In genomic region chr7:2152646-2153045, GRCh38 we compare ENCODE assay signal across 27 cellular contexts.
"Had no signal": no experiment of that assay in that cellular context is flagged by ENCODE, and none has a peak within 500 bp of the region (broad histone marks: within the 10 kb centered on the region; RNA-seq: fewer than 3 reads in every experiment).

No MANE protein-coding gene starts in this region.

- H3K27ac Mint-ChIP-seq: activated CD4-positive, alpha-beta memory T cell treated with anti-CD3 and anti-CD28 coated beads for 36 hours; activated CD4-positive, alpha-beta T cell treated with anti-CD3 and anti-CD28 coated beads, Interleukin-2, amount 10 ng/mL, durations not matched to agents 7 days and 5 days; activated naive CD8-positive, alpha-beta T cell treated with anti-CD3 and anti-CD28 coated beads, Interleukin-2, amount 50 U/mL, for 24 hours; brain; T-cell had no signal

- DNase-seq: activated CD4-positive, alpha-beta memory T cell treated with anti-CD3 and anti-CD28 coated beads for 36 hours; activated CD4-positive, alpha-beta T cell treated with anti-CD3 and anti-CD28 coated beads, Interleukin-2, amount 10 ng/mL, durations not matched to agents 7 days and 5 days; activated CD4-positive, CD25-positive, alpha-beta regulatory T cell; activated CD8-positive, alpha-beta memory T cell treated with anti-CD3 and anti-CD28 coated beads for 24 hours; activated effector memory CD4-positive, alpha-beta T cell treated with anti-CD3 and anti-CD28 coated beads, Interleukin-2, amount 50 U/mL, for 16 hours; activated naive CD4-positive, alpha-beta T cell treated with Interleukin-2 at 50 U/mL for 16 hours; activated naive CD8-positive, alpha-beta T cell treated with anti-CD3 and anti-CD28 coated beads, Interleukin-2, amount 50 U/mL, for 24 hours; activated T-cell treated with anti-CD3 and anti-CD28 coated beads, Interleukin-2, amount 50 U/mL, for 4 hours; amniotic stem cell; KG1; NCI-H1048; NCI-H1417; NCI-H1930; NCI-H2171; NCI-H226; NCI-H510A; NK-92 treated with Interleukin-12 subunit alpha and Interleukin-12 subunit beta, amount 100 ng/mL, for 24 hours; OCI-M1; RPMI8226; SIG-M5; T-cell; T-helper 2 cell; T1000 had no signal

- H3K4me1 Mint-ChIP-seq: activated CD4-positive, alpha-beta T cell treated with anti-CD3 and anti-CD28 coated beads, Interleukin-2, amount 10 ng/mL, durations not matched to agents 7 days and 5 days; activated naive CD8-positive, alpha-beta T cell treated with anti-CD3 and anti-CD28 coated beads, Interleukin-2, amount 50 U/mL, for 24 hours; T-cell had no signal

- ATAC-seq: activated naive CD4-positive, alpha-beta T cell treated with anti-CD3 and anti-CD28 coated beads, Interleukin-2, amount 50 U/mL, for 72 hours; activated T-cell treated with anti-CD3 and anti-CD28 coated beads, Interleukin-2, amount 50 U/mL, for 4 hours; T-cell had no signal

- H3K27me3 Mint-ChIP-seq: activated CD4-positive, alpha-beta memory T cell treated with anti-CD3 and anti-CD28 coated beads for 36 hours; activated CD4-positive, alpha-beta T cell treated with anti-CD3 and anti-CD28 coated beads, Interleukin-2, amount 10 ng/mL, durations not matched to agents 7 days and 5 days; activated naive CD8-positive, alpha-beta T cell treated with anti-CD3 and anti-CD28 coated beads, Interleukin-2, amount 50 U/mL, for 24 hours; brain; T-cell had no signal

- H3K36me3 Mint-ChIP-seq: activated naive CD4-positive, alpha-beta T cell treated with anti-CD3 and anti-CD28 coated beads, Interleukin-2, amount 50 U/mL, for 72 hours had no signal

- H3K9me3 Mint-ChIP-seq: activated CD4-positive, alpha-beta memory T cell treated with anti-CD3 and anti-CD28 coated beads for 36 hours; activated CD4-positive, alpha-beta T cell treated with anti-CD3 and anti-CD28 coated beads, Interleukin-2, amount 10 ng/mL, durations not matched to agents 7 days and 5 days; activated naive CD4-positive, alpha-beta T cell treated with anti-CD3 and anti-CD28 coated beads, Interleukin-2, amount 50 U/mL, for 72 hours; activated naive CD8-positive, alpha-beta T cell treated with anti-CD3 and anti-CD28 coated beads, Interleukin-2, amount 50 U/mL, for 24 hours; activated T-cell treated with anti-CD3 and anti-CD28 coated beads, Interleukin-2, amount 50 U/mL, for 4 hours; brain; T-cell had no signal

- FAIRE-seq: astrocyte, TTC549 had no signal

- H3K4me3 Mint-ChIP-seq: activated CD4-positive, alpha-beta memory T cell treated with anti-CD3 and anti-CD28 coated beads for 36 hours; activated CD4-positive, alpha-beta T cell treated with anti-CD3 and anti-CD28 coated beads, Interleukin-2, amount 10 ng/mL, durations not matched to agents 7 days and 5 days; activated naive CD8-positive, alpha-beta T cell treated with anti-CD3 and anti-CD28 coated beads, Interleukin-2, amount 50 U/mL, for 24 hours; activated T-cell treated with anti-CD3 and anti-CD28 coated beads, Interleukin-2, amount 50 U/mL, for 4 hours; brain; T-cell had no signal
